ENCODE assay signal across 8 cellular contexts in genomic region chr22:36180038-36180880, GRCh38. TPM values are rescaled to one million over a fixed set of nuclear protein-coding genes. Genes with fewer than 3 reads are reported as not detected.
DNase-seq lines count a peak whose midpoint lies in the region; ATAC-seq and TF ChIP-seq lines count a peak whose summit lies in the region.

No MANE protein-coding gene starts in this region.

- TF ChIP-seq CTCF in DND-41 (IDR thresholded peaks at IDR 0.05; ENCODE audit: borderline replicate concordance, extremely low read depth, low read length, poor library complexity, severe bottlenecking): peak; percentile 91
- peak; percentile 78 to 90 (median 84) for TF ChIP-seq CTCF in ascending aorta (IDR thresholded peaks at IDR 0.05)
- TF ChIP-seq CTCF in gastrocnemius medialis (IDR thresholded peaks at IDR 0.05 in 4 of 5, conservative IDR thresholded peaks at IDR 0.05 in 1 of 5): peak; percentile 59 to 83 (median 80)

- H2AFZ ChIP-seq in DND-41 (ENCODE audit: low read depth, low read length): 0 out of 2 replicates have a peak overlapping the region, but pooled peaks have one; percentile 14

- H3K9me3 ChIP-seq in DND-41 (ENCODE audit: insufficient read depth, low read length, severe bottlenecking) (no peaks in the 10 kb centered on the region), ascending aorta (no peaks in the 10 kb centered on the region), gastrocnemius medialis (no peaks in the 10 kb centered on the region)

- H3K4me3 ChIP-seq in DND-41 (ENCODE audit: low read depth in 1 of 2, low read length in 2 of 2): no peak overlapping the region
- H3K4me3 ChIP-seq in ascending aorta: no peak overlapping the region
- H3K4me3 ChIP-seq in gastrocnemius medialis: no peak overlapping the region

- intact Hi-C loops in ascending aorta (cut with DNase I) (loop anchor here (1.0 kb wide), 1 partner anchor 35 kb away; no protein-coding TSS in a partner anchor), gastrocnemius medialis (cut with DNase I; ENCODE audit: low total_unique reads) (loop anchor here (2.0 kb wide), 1 partner anchor 35 kb away; no protein-coding TSS in a partner anchor)

- H3K4me2 ChIP-seq in DND-41 (ENCODE audit: insufficient read depth, low read length): no peak overlapping the region

- TF ChIP-seq POLR2A in gastrocnemius medialis (IDR thresholded peaks at IDR 0.05): no peak

- H3K27me3 ChIP-seq in DND-41 (ENCODE audit: insufficient read depth, low read length, poor library complexity) (no peaks in the 10 kb centered on the region), ascending aorta (no peaks in the 10 kb centered on the region), gastrocnemius medialis (no peaks in the 10 kb centered on the region)

- no peaks in the 10 kb centered on the region for H3K36me3 ChIP-seq in DND-41 (ENCODE audit: insufficient read depth, low read length)
- H3K36me3 ChIP-seq in ascending aorta: no peaks in the 10 kb centered on the region
- H3K36me3 ChIP-seq in gastrocnemius medialis: no peaks in the 10 kb centered on the region

- in situ Hi-C loops in gastrocnemius medialis (cut with MboI; ENCODE audit: low sequenced_read_pairs in 4 of 4): loop anchor here in 2 of 4 donors (5.0 to 10.0 kb wide), 2 partner anchors 38 to 45 kb away; no protein-coding TSS in a partner anchor

- no peaks in the 10 kb centered on the region for H3K79me2 ChIP-seq in DND-41 (ENCODE audit: insufficient read depth, low read length)

- no peak overlapping the region for H3K27ac ChIP-seq in DND-41 (ENCODE audit: low read length)
- no peak overlapping the region for H3K27ac ChIP-seq in ascending aorta
- no peak overlapping the region for H3K27ac ChIP-seq in gastrocnemius medialis

- H4K20me1 ChIP-seq in DND-41 (ENCODE audit: insufficient read depth, low read length): no peaks in the 10 kb centered on the region

- no peak overlapping the region for H3K9ac ChIP-seq in DND-41 (ENCODE audit: low read depth, low read length)

- H3K4me1 ChIP-seq in DND-41 (ENCODE audit: insufficient read depth, low read length) (no peaks in the 10 kb centered on the region), ascending aorta (peaks cover 0 to 4% of the 10 kb centered on the region in 2 donors), gastrocnemius medialis (peaks cover 0 to 5% of the 10 kb centered on the region in 2 donors)

- ATAC-seq in DND-41 (ENCODE audit: insufficient read depth, low read depth) (peak; percentile 98), gastrocnemius medialis (peak; percentile 52 to 93), GM18868 (IDR thresholded peaks at IDR 0.05; ENCODE audit: unreplicated experiment) (no peak), HG03442 (IDR thresholded peaks at IDR 0.05; ENCODE audit: unreplicated experiment) (no peak)

- DNase-seq in DND-41 (peak; percentile 83), KG1 (lab: John Stamatoyannopoulos, UW) (peak; percentile 20), T-helper 9 cell (peak; percentile 91), ascending aorta (ENCODE audit: low spot score in 2 of 2) (peak; percentile 53 to 93), hepatic stellate cell (ENCODE audit: low spot score) (peak; percentile 76), gastrocnemius medialis (peak; percentile 43 to 66)

RNA-seq across cellular contexts. Expression of gene APOL3, which starts 19.7 kb away (rescaled TPM):
- total RNA-seq in ascending aorta: 47.3 TPM
- total RNA-seq in gastrocnemius medialis: 10 to 100 TPM; 16.6 to 23.4 (median 19.3) TPM

RNA-seq across cellular contexts. Expression of gene APOL4, which starts 21.4 kb away (rescaled TPM):
- total RNA-seq in ascending aorta (not detected), gastrocnemius medialis (1 to 10 TPM in 3 of 4 donors, not detected in 1; 1.5 to 2.3 (median 2.0) TPM)

RNA-seq across cellular contexts. Expression of gene APOL2, which starts 59.1 kb away (rescaled TPM):
- 34.3 TPM for total RNA-seq in ascending aorta
- total RNA-seq in gastrocnemius medialis: 10 to 100 TPM in 3 of 4 donors, 1 to 10 TPM in 1; 8.7 to 25.5 (median 20.9) TPM

Comparison
In these comparisons a context has a peak if more than half of its experiments do, and no peak if none do; other contexts are left out.
1. ATAC-seq: peak in DND-41 (single experiment) and gastrocnemius medialis (2 of 2); none in GM18868 (single experiment) and HG03442 (single experiment).
2. DNase-seq: peak in every context shown above with its lines; median percentile 91 in T-helper 9 cell; 83 in DND-41; 76 in hepatic stellate cell; 73 in ascending aorta; 54 in gastrocnemius medialis; 20 in KG1.
3. Peak in every context shown above with its lines, with median percentiles within 50 percentile points of each other: CTCF ChIP-seq.